ENCODE assay signal across 8 cellular contexts in genomic region chr5:131164161-131164930, GRCh38. TPM values are rescaled to one million over a fixed set of nuclear protein-coding genes. Genes with fewer than 3 reads are reported as not detected.
DNase-seq lines count a peak whose midpoint lies in the region; ATAC-seq and TF ChIP-seq lines count a peak whose summit lies in the region.

No MANE protein-coding gene starts in this region.

- H3K36me3 Mint-ChIP-seq in CD14-positive monocyte = peaks cover 22 to 29% of the 10 kb centered on the region in 2 donors

- H3K9me3 ChIP-seq in mononuclear cell (ENCODE audit: low read depth, low read length) = no peaks in the 10 kb centered on the region

- peaks cover 26% of the 10 kb centered on the region for H3K4me1 ChIP-seq in mononuclear cell (ENCODE audit: insufficient read depth, low read length)

- H3K4me3 ChIP-seq in mononuclear cell (ENCODE audit: low read length) = peak overlapping the region; percentile 83

- TF ChIP-seq CTCF in CD14-positive monocyte (IDR thresholded peaks at IDR 0.05) = peak; percentile 39

- no peaks in the 10 kb centered on the region for H3K27me3 ChIP-seq in mononuclear cell (ENCODE audit: insufficient read depth, low read length)

- peaks cover 0 to 4% (median 0%) of the 10 kb centered on the region in 3 donors for H3K27me3 Mint-ChIP-seq in CD14-positive monocyte (ENCODE audit: low read depth in 3 of 3)

- intact Hi-C loops in CD14-positive monocyte (cut with micrococcal nuclease) = loop anchor here (5.0 to 10.0 kb wide), 2 partner anchors 90 to 218 kb away; no protein-coding TSS in a partner anchor

- peak; percentile 75 for ATAC-seq in HG03439 (IDR thresholded peaks at IDR 0.05; ENCODE audit: unreplicated experiment)

- peak; percentile 55 for DNase-seq in CD14-positive monocyte (ENCODE audit: low spot score)
- DNase-seq in GM19240 (ENCODE audit: insufficient read length, low spot score) = peak; percentile 26
- DNase-seq in NOMO-1 (lab: John Stamatoyannopoulos, UW; ENCODE audit: unreplicated experiment in 2 of 2) = peak; percentile 66 to 78
- peak; percentile 56 for DNase-seq in activated T-cell treated with anti-CD3 and anti-CD28 coated beads for 24 hours (ENCODE audit: low read depth)
- DNase-seq in epidermal melanocyte (ENCODE audit: insufficient read length, low spot score) = peak; percentile 45
- DNase-seq in stimulated activated CD8-positive, alpha-beta memory T cell treated with anti-CD3 and anti-CD28 coated beads, Interleukin-4, amount 100 ng/mL, for 24 hours (ENCODE audit: low read depth) = peak; percentile 51

- H3K27ac Mint-ChIP-seq in CD14-positive monocyte = peak overlapping the region; percentile 89 to 94 (median 92)

- H3K4me3 Mint-ChIP-seq in CD14-positive monocyte = peak overlapping the region; percentile 82 to 94

- peaks cover 22% of the 10 kb centered on the region for H3K4me1 Mint-ChIP-seq in CD14-positive monocyte

- H3K9me3 Mint-ChIP-seq in CD14-positive monocyte = no peaks in the 10 kb centered on the region

RNA-seq across cellular contexts. Expression of gene HINT1, which starts 0.7 kb away (rescaled TPM):
- 100 to 1,000 TPM; 191 to 223 TPM for polyA plus RNA-seq in CD14-positive monocyte
- total RNA-seq in mononuclear cell = 201 TPM

RNA-seq across cellular contexts. Expression of gene LYRM7, which starts 6.4 kb away (rescaled TPM):
- polyA plus RNA-seq in CD14-positive monocyte = 1 to 10 TPM; 3.1 to 3.2 TPM
- total RNA-seq in mononuclear cell = 6.7 TPM

Comparison
In these comparisons a context has a peak if more than half of its experiments do, and no peak if none do; other contexts are left out.
1. Peak in every context shown above with its lines: DNase-seq, ATAC-seq and H3K4me3 ChIP-seq.